In genomic region chr19:43446746-43447489, GRCh38 we compare ENCODE assay signal across 8 cellular contexts. TPM values are rescaled to one million over a fixed set of nuclear protein-coding genes. Genes with fewer than 3 reads are reported as not detected.
DNase-seq lines count a peak whose midpoint lies in the region; ATAC-seq and TF ChIP-seq lines count a peak whose summit lies in the region.

No MANE protein-coding gene starts in this region.

- 20% methylated on average over 13 of the region's 14 CpGs for WGBS in suprapubic skin

- no peaks in the 10 kb centered on the region for H3K36me3 ChIP-seq in suprapubic skin

- no peaks in the 10 kb centered on the region for H3K9me3 ChIP-seq in suprapubic skin

- H3K27ac ChIP-seq in suprapubic skin, result no peak overlapping the region

- TF ChIP-seq CTCF in suprapubic skin (IDR thresholded peaks at IDR 0.05), result peak; percentile 90 to 98

- TF ChIP-seq POLR2A in suprapubic skin (IDR thresholded peaks at IDR 0.05), result no peak

- H3K27me3 ChIP-seq in suprapubic skin, result no peaks in the 10 kb centered on the region

- DNase-seq in DMS79 treated with DMSO at 0.1 percent for 48 hours (lab: John Stamatoyannopoulos, UW) (peak; percentile 37), KBM-7 (peak; percentile 76), RPMI8226 (peak; percentile 71), fibroblast of the conjunctiva (ENCODE audit: low read depth) (peak; percentile 59), occipital lobe (lab: John Stamatoyannopoulos, UW) (peak; percentile 48), suprapubic skin (ENCODE audit: low spot score in 2 of 2) (peak; percentile 85 to 87)
- peak; percentile 68 to 69 for DNase-seq in activated T-helper 1 cell treated with anti-CD3 and anti-CD28 coated beads, Interleukin-2, amount 50 U/mL, for 16 hours (ENCODE audit: low read depth in 1 of 2, low spot score in 1 of 2)

- in situ Hi-C loops in KBM-7 (cut with MboI; ENCODE audit: low pct_unique_long_range_greater_than_20kb, low sequenced_read_pairs), result loop anchor here (10.0 kb wide), 1 partner anchor 68 kb away; no protein-coding TSS in a partner anchor

- H3K4me3 ChIP-seq in suprapubic skin, result no peak overlapping the region

- peaks cover 11% of the 10 kb centered on the region for H3K4me1 ChIP-seq in suprapubic skin

- no peak for TF ChIP-seq EP300 in suprapubic skin (IDR thresholded peaks at IDR 0.05)

- ATAC-seq in GM18498 (IDR thresholded peaks at IDR 0.05; ENCODE audit: unreplicated experiment), result no peak

RNA-seq across cellular contexts. Expression of gene LYPD3, which starts 18.5 kb away (rescaled TPM):
- total RNA-seq in occipital lobe, result not detected
- total RNA-seq in suprapubic skin, result 100 to 1,000 TPM; 185 to 612 (median 483) TPM

RNA-seq across cellular contexts. Expression of gene TEX101, which starts 32.2 kb away (rescaled TPM):
- not detected for total RNA-seq in occipital lobe
- not detected for total RNA-seq in suprapubic skin

RNA-seq across cellular contexts. Expression of gene PHLDB3, which starts 57.6 kb away (rescaled TPM):
- total RNA-seq in occipital lobe, result 2.8 TPM
- total RNA-seq in suprapubic skin, result 100 to 1,000 TPM in 1 of 4 donors, 10 to 100 TPM in 3; 63.2 to 110 (median 72.2) TPM

Comparison
In these comparisons a context has a peak if more than half of its experiments do, and no peak if none do; other contexts are left out.
1. RNA of gene LYPD3, which starts 18.5 kb away (total RNA-seq): 185 to 612 TPM in suprapubic skin; not detected in occipital lobe (single experiment); every median in the first group is over 100 times any median in the second.
2. RNA of gene PHLDB3, which starts 57.6 kb away (total RNA-seq): 63.2 to 110 TPM in suprapubic skin; 2.8 TPM in occipital lobe (single experiment); every median in the first group is over 10 times any median in the second.
3. Peak in every context shown above with its lines, with median percentiles within 50 percentile points of each other: DNase-seq.